In genomic region chr12:99110866-99111265, GRCh38 we compare ENCODE assay signal across 1 cellular context.
TF ChIP-seq lines count a peak whose summit lies in the region.

No MANE protein-coding gene starts in this region.

TF ChIP-seq in HepG2, 621 proteins besides CTCF, POLR2A, EP300 and RAD21:
- TF ChIP-seq NR2C2 (CRISPR knock-in tag; IDR thresholded peaks at IDR 0.05; ENCODE audit: borderline replicate concordance) (no peak), LCORL (IDR thresholded peaks at IDR 0.05) (peak; percentile 60; the same call in 1 of the 2 replicates), LCORL (CRISPR knock-in tag; IDR thresholded peaks at IDR 0.05) (no peak), MTA1 (CRISPR knock-in tag; IDR thresholded peaks at IDR 0.05; ENCODE audit: borderline replicate concordance) (no peak), SNAI1 (CRISPR knock-in tag; IDR thresholded peaks at IDR 0.05; ENCODE audit: borderline replicate concordance) (no peak)
